In genomic region chr19:40921005-40921897, GRCh38 we compare ENCODE assay signal across 1 cellular context.
A peak's percentile ranks its signal among the peaks of the same experiment; 100 is the strongest.
TF ChIP-seq lines count a peak whose summit lies in the region.

No MANE protein-coding gene starts in this region.

TF ChIP-seq in K562, 482 proteins besides CTCF, POLR2A, EP300 and RAD21 (continued from another document and continues in another):
- no peak for TF ChIP-seq ZNF655 (CRISPR knock-in tag; IDR thresholded peaks at IDR 0.05)
- TF ChIP-seq DPF2 (IDR thresholded peaks at IDR 0.05): peak; percentile 76
- TF ChIP-seq ZNF717 (CRISPR knock-in tag; IDR thresholded peaks at IDR 0.05): no peak
- TF ChIP-seq TFAP4 (CRISPR knock-in tag; IDR thresholded peaks at IDR 0.05; ENCODE audit: borderline replicate concordance): no peak
- no peak for TF ChIP-seq SMAD2 (IDR thresholded peaks at IDR 0.05; ENCODE audit: low read depth, low read length)
- TF ChIP-seq FOXP1 (CRISPR knock-in tag; IDR thresholded peaks at IDR 0.05): no peak
- no peak for TF ChIP-seq CEBPG (CRISPR knock-in tag; IDR thresholded peaks at IDR 0.05)
- no peak for TF ChIP-seq CEBPG (tag; conservative IDR thresholded peaks at IDR 0.05 in 1 of 2, IDR thresholded peaks at IDR 0.05 in 1 of 2)
- TF ChIP-seq HEY1 (CRISPR knock-in tag; IDR thresholded peaks at IDR 0.05; ENCODE audit: borderline replicate concordance): no peak
- no peak for TF ChIP-seq MECOM (CRISPR knock-in tag; IDR thresholded peaks at IDR 0.05)
- TF ChIP-seq, protein P1, sequence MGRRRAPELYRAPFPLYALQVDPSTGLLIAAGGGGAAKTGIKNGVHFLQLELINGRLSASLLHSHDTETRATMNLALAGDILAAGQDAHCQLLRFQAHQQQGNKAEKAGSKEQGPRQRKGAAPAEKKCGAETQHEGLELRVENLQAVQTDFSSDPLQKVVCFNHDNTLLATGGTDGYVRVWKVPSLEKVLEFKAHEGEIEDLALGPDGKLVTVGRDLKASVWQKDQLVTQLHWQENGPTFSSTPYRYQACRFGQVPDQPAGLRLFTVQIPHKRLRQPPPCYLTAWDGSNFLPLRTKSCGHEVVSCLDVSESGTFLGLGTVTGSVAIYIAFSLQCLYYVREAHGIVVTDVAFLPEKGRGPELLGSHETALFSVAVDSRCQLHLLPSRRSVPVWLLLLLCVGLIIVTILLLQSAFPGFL (CRISPR knock-in tag; IDR thresholded peaks at IDR 0.05): no peak
- TF ChIP-seq HDAC8 (tag; IDR thresholded peaks at IDR 0.05): no peak
- TF ChIP-seq DACH1 (IDR thresholded peaks at IDR 0.05; ENCODE audit: partially characterized antibody): no peak
- no peak for TF ChIP-seq ZBED1 (IDR thresholded peaks at IDR 0.05)
- TF ChIP-seq, protein P2, sequence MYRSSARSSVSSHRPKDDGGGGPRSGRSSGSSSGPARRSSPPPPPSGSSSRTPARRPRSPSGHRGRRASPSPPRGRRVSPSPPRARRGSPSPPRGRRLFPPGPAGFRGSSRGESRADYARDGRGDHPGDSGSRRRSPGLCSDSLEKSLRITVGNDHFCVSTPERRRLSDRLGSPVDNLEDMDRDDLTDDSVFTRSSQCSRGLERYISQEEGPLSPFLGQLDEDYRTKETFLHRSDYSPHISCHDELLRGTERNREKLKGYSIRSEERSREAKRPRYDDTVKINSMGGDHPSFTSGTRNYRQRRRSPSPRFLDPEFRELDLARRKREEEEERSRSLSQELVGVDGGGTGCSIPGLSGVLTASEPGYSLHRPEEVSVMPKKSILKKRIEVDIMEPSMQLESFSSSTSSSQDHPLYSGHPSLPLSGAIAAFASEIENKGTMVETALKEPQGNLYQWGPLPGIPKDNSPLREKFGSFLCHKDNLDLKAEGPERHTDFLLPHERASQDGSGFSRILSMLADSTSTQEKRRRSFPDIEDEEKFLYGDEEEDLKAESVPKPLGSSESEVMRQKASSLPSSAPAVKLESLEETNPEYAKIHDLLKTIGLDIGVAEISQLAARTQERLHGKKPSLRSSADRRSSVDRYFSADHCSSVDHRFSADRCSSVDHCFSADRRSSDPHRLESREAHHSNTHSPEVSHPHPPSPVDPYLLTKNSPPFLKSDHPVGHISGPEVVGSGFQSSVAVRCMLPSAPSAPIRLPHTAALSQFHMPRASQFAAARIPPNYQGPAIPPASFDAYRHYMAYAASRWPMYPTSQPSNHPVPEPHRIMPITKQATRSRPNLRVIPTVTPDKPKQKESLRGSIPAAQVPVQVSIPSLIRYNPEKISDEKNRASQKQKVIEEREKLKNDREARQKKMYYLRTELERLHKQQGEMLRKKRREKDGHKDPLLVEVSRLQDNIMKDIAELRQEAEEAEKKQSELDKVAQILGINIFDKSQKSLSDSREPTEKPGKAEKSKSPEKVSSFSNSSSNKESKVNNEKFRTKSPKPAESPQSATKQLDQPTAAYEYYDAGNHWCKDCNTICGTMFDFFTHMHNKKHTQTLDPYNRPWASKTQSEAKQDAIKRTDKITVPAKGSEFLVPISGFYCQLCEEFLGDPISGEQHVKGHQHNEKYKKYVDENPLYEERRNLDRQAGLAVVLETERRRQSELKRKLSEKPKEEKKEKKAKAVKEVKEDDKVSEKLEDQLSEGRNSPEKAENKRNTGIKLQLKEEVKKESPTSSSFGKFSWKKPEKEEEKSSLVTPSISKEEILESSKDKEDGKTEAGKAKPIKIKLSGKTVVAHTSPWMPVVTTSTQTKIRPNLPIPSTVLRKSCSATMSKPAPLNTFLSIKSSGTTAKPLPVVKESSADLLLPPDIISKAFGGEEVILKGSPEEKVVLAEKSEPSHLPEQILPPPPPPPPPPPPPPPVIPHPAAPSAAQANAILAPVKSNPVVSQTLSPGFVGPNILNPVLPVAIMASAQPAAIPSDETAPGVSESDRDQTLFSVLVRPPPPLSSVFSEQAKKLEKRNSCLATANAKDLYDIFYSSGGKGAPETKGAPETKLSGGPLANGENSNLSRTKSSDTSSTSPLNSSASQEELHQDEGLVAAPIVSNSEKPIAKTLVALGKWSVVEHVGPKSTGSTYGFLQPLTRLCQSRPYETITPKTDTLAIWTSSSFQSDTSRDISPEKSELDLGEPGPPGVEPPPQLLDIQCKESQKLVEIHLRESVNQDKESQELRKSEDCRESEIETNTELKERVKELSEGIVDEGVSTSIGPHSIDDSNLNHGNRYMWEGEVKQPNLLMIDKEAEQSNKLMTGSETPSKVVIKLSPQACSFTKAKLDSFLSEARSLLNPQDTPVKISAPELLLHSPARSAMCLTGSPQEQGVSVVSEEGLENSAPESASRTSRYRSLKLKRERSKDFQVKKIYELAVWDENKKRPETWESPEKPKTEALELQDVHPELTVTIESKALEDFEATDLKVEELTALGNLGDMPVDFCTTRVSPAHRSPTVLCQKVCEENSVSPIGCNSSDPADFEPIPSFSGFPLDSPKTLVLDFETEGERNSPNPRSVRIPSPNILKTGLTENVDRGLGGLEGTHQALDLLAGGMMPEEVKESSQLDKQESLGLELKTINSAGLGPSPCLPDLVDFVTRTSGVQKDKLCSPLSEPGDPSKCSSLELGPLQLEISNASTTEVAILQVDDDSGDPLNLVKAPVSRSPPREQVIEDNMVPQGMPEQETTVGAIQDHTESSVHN (IDR thresholded peaks at IDR 0.05; ENCODE audit: borderline replicate concordance in 1 of 2, low read depth in 1 of 2): peak in 1 of 2 experiments; percentile 54; a peak in 1 of 4 replicates
- TF ChIP-seq ZNF398 (CRISPR knock-in tag; IDR thresholded peaks at IDR 0.05): no peak
- TF ChIP-seq NFE2L1 (tag; IDR thresholded peaks at IDR 0.05; ENCODE audit: borderline replicate concordance, low read depth): no peak
- no peak for TF ChIP-seq KDM2B (CRISPR knock-in tag; IDR thresholded peaks at IDR 0.05)
- TF ChIP-seq ZC3H11A (IDR thresholded peaks at IDR 0.05; ENCODE audit: low read depth, low read length): no peak
- TF ChIP-seq ZNF239 (CRISPR knock-in tag; IDR thresholded peaks at IDR 0.05): no peak
- no peak for TF ChIP-seq CHAMP1 (IDR thresholded peaks at IDR 0.05)
- no peak for TF ChIP-seq STAG1 (CRISPR knock-in tag; IDR thresholded peaks at IDR 0.05; ENCODE audit: borderline replicate concordance)
- TF ChIP-seq, protein P3, sequence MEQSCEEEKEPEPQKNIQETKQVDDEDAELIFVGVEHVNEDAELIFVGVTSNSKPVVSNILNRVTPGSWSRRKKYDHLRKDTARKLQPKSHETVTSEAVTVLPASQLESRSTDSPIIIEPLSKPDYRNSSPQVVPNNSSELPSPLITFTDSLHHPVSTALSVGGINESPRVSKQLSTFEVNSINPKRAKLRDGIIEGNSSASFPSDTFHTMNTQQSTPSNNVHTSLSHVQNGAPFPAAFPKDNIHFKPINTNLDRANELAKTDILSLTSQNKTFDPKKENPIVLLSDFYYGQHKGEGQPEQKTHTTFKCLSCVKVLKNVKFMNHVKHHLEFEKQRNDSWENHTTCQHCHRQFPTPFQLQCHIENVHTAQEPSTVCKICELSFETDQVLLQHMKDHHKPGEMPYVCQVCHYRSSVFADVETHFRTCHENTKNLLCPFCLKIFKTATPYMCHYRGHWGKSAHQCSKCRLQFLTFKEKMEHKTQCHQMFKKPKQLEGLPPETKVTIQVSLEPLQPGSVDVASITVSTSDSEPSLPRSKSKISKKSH (CRISPR knock-in tag; IDR thresholded peaks at IDR 0.05): no peak
- TF ChIP-seq ZNF224 (CRISPR knock-in tag; IDR thresholded peaks at IDR 0.05): no peak
- TF ChIP-seq ZNF785 (CRISPR knock-in tag; IDR thresholded peaks at IDR 0.05): no peak
- TF ChIP-seq MBD2 (IDR thresholded peaks at IDR 0.05; ENCODE audit: borderline replicate concordance, low read depth): no peak
- TF ChIP-seq ZNF77 (CRISPR knock-in tag; IDR thresholded peaks at IDR 0.05): no peak
- TF ChIP-seq ZNF830 (CRISPR knock-in tag; IDR thresholded peaks at IDR 0.05): no peak
- no peak for TF ChIP-seq ZFP1 (CRISPR knock-in tag; IDR thresholded peaks at IDR 0.05)
- no peak for TF ChIP-seq ZNF431 (CRISPR knock-in tag; IDR thresholded peaks at IDR 0.05)
- TF ChIP-seq CBX8 (IDR thresholded peaks at IDR 0.05; ENCODE audit: borderline replicate concordance, extremely low read depth, low read depth, low read length, poor library complexity, severe bottlenecking): no peak
- TF ChIP-seq MAFG (tag; conservative IDR thresholded peaks at IDR 0.05): peak; percentile 58
- TF ChIP-seq RBM22 (IDR thresholded peaks at IDR 0.05; ENCODE audit: low read depth, low read length, poor library complexity, severe bottlenecking): no peak
- no peak for TF ChIP-seq MEIS2 (IDR thresholded peaks at IDR 0.05; ENCODE audit: partially characterized antibody)
- TF ChIP-seq ERF (CRISPR knock-in tag; IDR thresholded peaks at IDR 0.05): no peak
- TF ChIP-seq JUND (IDR thresholded peaks at IDR 0.05; ENCODE audit: borderline replicate concordance, low read depth, low read length): peak; percentile 63; the same call in 1 of the 2 replicates
- peak; percentile 79; the same call in 2 of the 3 replicates for TF ChIP-seq JUND (tag; IDR thresholded peaks at IDR 0.05; ENCODE audit: borderline replicate concordance, low read depth, low read length)
- TF ChIP-seq, protein P4, sequence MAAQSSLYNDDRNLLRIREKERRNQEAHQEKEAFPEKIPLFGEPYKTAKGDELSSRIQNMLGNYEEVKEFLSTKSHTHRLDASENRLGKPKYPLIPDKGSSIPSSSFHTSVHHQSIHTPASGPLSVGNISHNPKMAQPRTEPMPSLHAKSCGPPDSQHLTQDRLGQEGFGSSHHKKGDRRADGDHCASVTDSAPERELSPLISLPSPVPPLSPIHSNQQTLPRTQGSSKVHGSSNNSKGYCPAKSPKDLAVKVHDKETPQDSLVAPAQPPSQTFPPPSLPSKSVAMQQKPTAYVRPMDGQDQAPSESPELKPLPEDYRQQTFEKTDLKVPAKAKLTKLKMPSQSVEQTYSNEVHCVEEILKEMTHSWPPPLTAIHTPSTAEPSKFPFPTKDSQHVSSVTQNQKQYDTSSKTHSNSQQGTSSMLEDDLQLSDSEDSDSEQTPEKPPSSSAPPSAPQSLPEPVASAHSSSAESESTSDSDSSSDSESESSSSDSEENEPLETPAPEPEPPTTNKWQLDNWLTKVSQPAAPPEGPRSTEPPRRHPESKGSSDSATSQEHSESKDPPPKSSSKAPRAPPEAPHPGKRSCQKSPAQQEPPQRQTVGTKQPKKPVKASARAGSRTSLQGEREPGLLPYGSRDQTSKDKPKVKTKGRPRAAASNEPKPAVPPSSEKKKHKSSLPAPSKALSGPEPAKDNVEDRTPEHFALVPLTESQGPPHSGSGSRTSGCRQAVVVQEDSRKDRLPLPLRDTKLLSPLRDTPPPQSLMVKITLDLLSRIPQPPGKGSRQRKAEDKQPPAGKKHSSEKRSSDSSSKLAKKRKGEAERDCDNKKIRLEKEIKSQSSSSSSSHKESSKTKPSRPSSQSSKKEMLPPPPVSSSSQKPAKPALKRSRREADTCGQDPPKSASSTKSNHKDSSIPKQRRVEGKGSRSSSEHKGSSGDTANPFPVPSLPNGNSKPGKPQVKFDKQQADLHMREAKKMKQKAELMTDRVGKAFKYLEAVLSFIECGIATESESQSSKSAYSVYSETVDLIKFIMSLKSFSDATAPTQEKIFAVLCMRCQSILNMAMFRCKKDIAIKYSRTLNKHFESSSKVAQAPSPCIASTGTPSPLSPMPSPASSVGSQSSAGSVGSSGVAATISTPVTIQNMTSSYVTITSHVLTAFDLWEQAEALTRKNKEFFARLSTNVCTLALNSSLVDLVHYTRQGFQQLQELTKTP (IDR thresholded peaks at IDR 0.05; ENCODE audit: low read depth in 1 of 2, partially characterized antibody in 2 of 2): no peak
- no peak for TF ChIP-seq SMARCB1 (IDR thresholded peaks at IDR 0.05; ENCODE audit: insufficient read length, low read depth)
- no peak for TF ChIP-seq ZNF274 (IDR thresholded peaks at IDR 0.05; ENCODE audit: borderline replicate concordance, low read depth, low read length)
- TF ChIP-seq SPI1 (IDR thresholded peaks at IDR 0.05; ENCODE audit: borderline replicate concordance, low read depth, low read length): no peak
- TF ChIP-seq MTA1 (IDR thresholded peaks at IDR 0.05; ENCODE audit: borderline replicate concordance): no peak
- no peak for TF ChIP-seq OTX1 (CRISPR knock-in tag; IDR thresholded peaks at IDR 0.05)
